ENCODE assay signal across 23 cellular contexts in genomic region chr6:39204646-39205244, GRCh38. TPM values are rescaled to one million over a fixed set of nuclear protein-coding genes. Genes with fewer than 3 reads are reported as not detected.
DNase-seq lines count a peak whose midpoint lies in the region; ATAC-seq, FAIRE-seq and TF ChIP-seq lines count a peak whose summit lies in the region.
"Had no signal": no experiment of that assay in that cellular context is flagged by ENCODE, and none has a peak within 500 bp of the region (broad histone marks: within the 10 kb centered on the region; RNA-seq: fewer than 3 reads in every experiment).

No MANE protein-coding gene starts in this region.

- no peaks in the 10 kb centered on the region for H3K9me3 ChIP-seq in mammary epithelial cell (replicated peaks; ENCODE audit: insufficient read depth, low read length)
- no peaks in the 10 kb centered on the region for H3K9me3 ChIP-seq in H1 (ENCODE audit: insufficient read depth in 2 of 2, low read depth in 1 of 2, low read length in 1 of 2)
- H3K9me3 ChIP-seq in muscle layer of duodenum (ENCODE audit: control insufficient read depth in 1 of 2, low read length in 2 of 2): no peaks in the 10 kb centered on the region
- no peaks in the 10 kb centered on the region for H3K9me3 ChIP-seq in upper lobe of left lung
- no peaks in the 10 kb centered on the region for H3K9me3 ChIP-seq in right cardiac atrium (ENCODE audit: control insufficient read depth, low read length)
- H3K9me3 ChIP-seq: gastroesophageal sphincter, vagina had no signal

- peak overlapping the region; percentile 53 for H4K91ac ChIP-seq in H1 (replicated peaks; ENCODE audit: insufficient read length, low read length)

- H2BK12ac ChIP-seq in H1 (ENCODE audit: low read depth, low read length): peak overlapping the region; percentile 88

- dilution Hi-C loops in mammary epithelial cell (cut with HindIII; ENCODE audit: low sequenced_read_pairs): no loop called here

- peak in 1 of 2 experiments; percentile 95; a peak in 2 of 3 replicates for TF ChIP-seq EP300 in H1 (IDR thresholded peaks at IDR 0.05; ENCODE audit: borderline replicate concordance in 1 of 2, low read depth in 2 of 2, low read length in 2 of 2)
- no peak for TF ChIP-seq EP300 in upper lobe of left lung (IDR thresholded peaks at IDR 0.05)

- H3K27ac Mint-ChIP-seq in MCF 10A (ENCODE audit: low read depth, unreplicated experiment): peak overlapping the region; percentile 59
- H3K27ac Mint-ChIP-seq: activated CD4-positive, alpha-beta T cell treated with anti-CD3 and anti-CD28 coated beads, Interleukin-2, amount 10 ng/mL, durations not matched to agents 24 days and 14 days had no signal

- no peak overlapping the region for H4K8ac ChIP-seq in H1 (ENCODE audit: extremely low read depth, insufficient read depth, low read length)

- TF ChIP-seq POLR2A in H1 (IDR thresholded peaks at IDR 0.05; ENCODE audit: control extremely low read depth in 1 of 2, low read depth in 2 of 2, low read length in 2 of 2): peak in 1 of 2 experiments; percentile 22; a peak in 1 of 3 replicates
- no peak for TF ChIP-seq POLR2A in upper lobe of left lung (IDR thresholded peaks at IDR 0.05)

- no peaks in the 10 kb centered on the region for H3K23me2 ChIP-seq in H1 (ENCODE audit: low read depth, low read length)

- H2BK15ac ChIP-seq in H1 (ENCODE audit: low read length): peak overlapping the region; percentile 62; the same call in 1 of the 2 replicates

- peak; percentile 1 to 22; a peak in 1 of 4 replicates for TF ChIP-seq RAD21 in H1 (IDR thresholded peaks at IDR 0.05 in 1 of 2, conservative IDR thresholded peaks at IDR 0.05 in 1 of 2; ENCODE audit: low read depth in 2 of 2, low read length in 2 of 2)

- DNase-seq in MCF 10A (ENCODE audit: unreplicated experiment) (no peak), mammary epithelial cell (no peak), H1 (ENCODE audit: low read depth in 1 of 2, low spot score in 2 of 2) (peak in 1 of 2 experiments; percentile 71), upper lobe of left lung (peak in 1 of 2 donors; percentile 33), CD1c-positive myeloid dendritic cell (ENCODE audit: extremely low spot score) (no peak), right cardiac atrium (no peak)
- DNase-seq: activated CD4-positive, alpha-beta T cell treated with anti-CD3 and anti-CD28 coated beads, Interleukin-2, amount 10 ng/mL, durations not matched to agents 24 days and 14 days; activated T-cell treated with anti-CD3 and anti-CD28 coated beads for 4 hours; cortex of kidney; DMS79; NCI-H1436 treated with DMSO at 0.1 percent for 48 hours; NCI-H446; stimulated activated CD4-positive, alpha-beta T cell treated with anti-CD3 and anti-CD28 coated beads, Interleukin-12 subunit alpha, Interleukin-12 subunit beta, amount 100 ng/mL, for 4 hours; stimulated activated naive CD4-positive, alpha-beta T cell treated with Interleukin-2 at 50 U/mL for 16 hours had no signal

- FAIRE-seq in H1 (lab: Jason Lieb, UNC): no peak
- FAIRE-seq: A204.1 had no signal

- H3K36me3 Mint-ChIP-seq in MCF 10A (ENCODE audit: insufficient read depth, unreplicated experiment): no peaks in the 10 kb centered on the region
- H3K36me3 Mint-ChIP-seq: activated naive CD4-positive, alpha-beta T cell treated with anti-CD3 and anti-CD28 coated beads, Interleukin-2, amount 50 U/mL, for 72 hours had no signal

- H4K20me1 ChIP-seq in mammary epithelial cell (ENCODE audit: insufficient read depth, low read length): no peaks in the 10 kb centered on the region
- H4K20me1 ChIP-seq in H1 (replicated peaks in 1 of 2; ENCODE audit: control insufficient read depth in 1 of 2, insufficient read depth in 2 of 2, low read length in 2 of 2): peaks cover 19 to 55% of the 10 kb centered on the region in 2 experiments

- H3K27me3 Mint-ChIP-seq in MCF 10A (ENCODE audit: insufficient read depth, unreplicated experiment): no peaks in the 10 kb centered on the region
- H3K27me3 Mint-ChIP-seq: activated CD4-positive, alpha-beta T cell treated with anti-CD3 and anti-CD28 coated beads, Interleukin-2, amount 10 ng/mL, durations not matched to agents 24 days and 14 days had no signal

- peaks cover 36% of the 10 kb centered on the region for H3K79me1 ChIP-seq in H1 (ENCODE audit: low read depth, low read length)

- CTCF ChIA-PET in MCF 10A (lab: Yijun Ruan, JAX) (interaction anchor here (0.6 to 5.2 kb wide), 8 partner anchors 8 to 103 kb away, joined by 3 to 32 read pairs (median 4); no protein-coding TSS in a partner anchor), mammary epithelial cell (lab: Charles Lee; ENCODE audit: low non-redundant PET) (no interaction called here), H1 (lab: Charles Lee; ENCODE audit: partially characterized antibody) (interaction anchor here (0.5 to 72.8 kb wide), 7 partner anchors 4 to 91 kb away, joined by 3 to 1738 read pairs (median 5); partner anchors contain the start of genes KCNK17 and KCNK5)

- H3K23ac ChIP-seq in H1 (ENCODE audit: insufficient read length): no peak overlapping the region

- no peaks in the 10 kb centered on the region for H3K27me3 ChIP-seq in mammary epithelial cell (ENCODE audit: insufficient read depth, low read length)
- H3K27me3 ChIP-seq in H1 (replicated peaks in 1 of 4; ENCODE audit: control insufficient read depth in 3 of 4, extremely low read depth in 1 of 4, insufficient read depth in 3 of 4, low read length in 3 of 4): no peaks in the 10 kb centered on the region
- no peaks in the 10 kb centered on the region for H3K27me3 ChIP-seq in muscle layer of duodenum (ENCODE audit: low read depth, low read length)
- H3K27me3 ChIP-seq in upper lobe of left lung: no peaks in the 10 kb centered on the region
- no peaks in the 10 kb centered on the region for H3K27me3 ChIP-seq in right cardiac atrium (ENCODE audit: control insufficient read depth, insufficient read depth)
- H3K27me3 ChIP-seq: vagina had no signal

- no TSS peak for BruUV-seq in MCF 10A (replicated peaks; lab: Mats Ljungman, UMichigan)
- no TSS peak for BruUV-seq in mammary epithelial cell (replicated peaks; lab: Mats Ljungman, UMichigan)

- H2AFZ ChIP-seq in mammary epithelial cell (ENCODE audit: low read depth, low read length): no peak overlapping the region
- H2AFZ ChIP-seq in H1 (ENCODE audit: low read length): no peak overlapping the region

- H4K5ac ChIP-seq in H1 (ENCODE audit: insufficient read length, low read depth, low read length): peak overlapping the region; percentile 40

- 0 out of 2 replicates have a peak overlapping the region, but pooled peaks have one; percentile 74 for H2BK20ac ChIP-seq in H1 (ENCODE audit: low read length)

- H3K4me3 Mint-ChIP-seq in MCF 10A (ENCODE audit: unreplicated experiment): no peak overlapping the region
- H3K4me3 Mint-ChIP-seq: activated CD4-positive, alpha-beta T cell treated with anti-CD3 and anti-CD28 coated beads, Interleukin-2, amount 10 ng/mL, durations not matched to agents 24 days and 14 days had no signal

- H3K79me2 ChIP-seq in mammary epithelial cell (ENCODE audit: insufficient read depth, low read length) (no peaks in the 10 kb centered on the region), H1 (ENCODE audit: control insufficient read depth in 1 of 2, insufficient read depth in 2 of 2, low read length in 2 of 2) (peaks cover 4 to 93% of the 10 kb centered on the region in 2 experiments; a peak in 3 of 4 replicates)

- no peak for TF ChIP-seq CTCF in MCF 10A (IDR thresholded peaks at IDR 0.05; ENCODE audit: unreplicated experiment)
- TF ChIP-seq CTCF in mammary epithelial cell (conservative IDR thresholded peaks at IDR 0.05 in 1 of 2, IDR thresholded peaks at IDR 0.05 in 1 of 2; ENCODE audit: extremely low read depth in 1 of 2, insufficient read depth in 1 of 2, low read depth in 1 of 2, low read length in 2 of 2): no peak
- TF ChIP-seq CTCF in H1 (IDR thresholded peaks at IDR 0.05; ENCODE audit: control extremely low read depth in 1 of 3, insufficient read depth in 1 of 3, low read depth in 1 of 3, low read length in 3 of 3): no peak
- no peak for TF ChIP-seq CTCF in upper lobe of left lung (IDR thresholded peaks at IDR 0.05)

- peak overlapping the region; percentile 72 for H3K18ac ChIP-seq in H1 (ENCODE audit: extremely low read depth, low read length)

- no peak overlapping the region for H3K4me3 ChIP-seq in mammary epithelial cell (replicated peaks in 1 of 3; ENCODE audit: insufficient read depth in 1 of 3, low read depth in 2 of 3, low read length in 3 of 3)
- peak overlapping the region in 1 of 4 experiments; percentile 3; a peak in 1 of 8 replicates for H3K4me3 ChIP-seq in H1 (ENCODE audit: extremely low read depth in 1 of 4, insufficient read depth in 2 of 4, low read depth in 3 of 4, low read length in 4 of 4)
- no peak overlapping the region for H3K4me3 ChIP-seq in muscle layer of duodenum (ENCODE audit: low read depth in 1 of 2, low read length in 2 of 2)
- H3K4me3 ChIP-seq in upper lobe of left lung: no peak overlapping the region
- no peak overlapping the region for H3K4me3 ChIP-seq in right cardiac atrium (ENCODE audit: low read length)
- H3K4me3 ChIP-seq: gastroesophageal sphincter, vagina had no signal

- H3K9ac ChIP-seq in mammary epithelial cell (ENCODE audit: insufficient read depth, low read length) (no peak overlapping the region), H1 (replicated peaks in 1 of 4; ENCODE audit: extremely low read depth in 1 of 4, low read depth in 3 of 4, low read length in 3 of 4) (peak overlapping the region in 3 of 4 experiments; percentile 1 to 36 (median 3); a peak in 2 of 7 replicates)

- in situ Hi-C loops in mammary epithelial cell (cut with MboI; ENCODE audit: low sequenced_read_pairs in 2 of 2): no loop called here

- H3K4me1 Mint-ChIP-seq in MCF 10A (ENCODE audit: insufficient read depth, unreplicated experiment): peaks cover 28% of the 10 kb centered on the region

- H3K36me3 ChIP-seq in mammary epithelial cell (ENCODE audit: insufficient read depth, low read length) (no peaks in the 10 kb centered on the region), H1 (ENCODE audit: control insufficient read depth in 2 of 4, insufficient read depth in 4 of 4, low read length in 3 of 4) (0 out of 8 replicates have a peak, but pooled peaks cover 0 to 3% (median 0%) of the 10 kb centered on the region in 4 experiments), muscle layer of duodenum (ENCODE audit: control insufficient read depth in 1 of 2, insufficient read depth in 2 of 2, low read length in 2 of 2) (no peaks in the 10 kb centered on the region), upper lobe of left lung (no peaks in the 10 kb centered on the region)
- H3K36me3 ChIP-seq: gastroesophageal sphincter, vagina had no signal

- H3K27ac ChIP-seq in mammary epithelial cell (ENCODE audit: insufficient read depth, low read depth, low read length): no peak overlapping the region
- H3K27ac ChIP-seq in H1 (ENCODE audit: low read depth, low read length): peak overlapping the region; percentile 77
- peak overlapping the region; percentile 72 for H3K27ac ChIP-seq in muscle layer of duodenum (ENCODE audit: low read length)
- peak overlapping the region; percentile 63 to 73 (median 67) for H3K27ac ChIP-seq in upper lobe of left lung
- no peak overlapping the region for H3K27ac ChIP-seq in right cardiac atrium (ENCODE audit: low read length)
- H3K27ac ChIP-seq: C4-2B, epithelial cell of prostate, gastroesophageal sphincter, vagina had no signal

- H2AK5ac ChIP-seq in H1 (ENCODE audit: low read depth, low read length): no peak overlapping the region; the same call in 1 of the 2 replicates

- ATAC-seq in upper lobe of left lung (ENCODE audit: low FRiP score in 2 of 2): no peak
- ATAC-seq in HG02571 (IDR thresholded peaks at IDR 0.05; ENCODE audit: unreplicated experiment): no peak
- no peak for ATAC-seq in right cardiac atrium
- ATAC-seq: activated naive CD4-positive, alpha-beta T cell treated with anti-CD3 and anti-CD28 coated beads, Interleukin-2, amount 50 U/mL, for 72 hours; gastroesophageal sphincter had no signal

- H2BK5ac ChIP-seq in H1 (ENCODE audit: low read depth, low read length): peak overlapping the region; percentile 92

- H3K14ac ChIP-seq in H1 (ENCODE audit: insufficient read length): no peak overlapping the region

- POLR2A ChIA-PET in MCF 10A (lab: Yijun Ruan, JAX) (interaction anchor here (0.6 to 4.3 kb wide), 5 partner anchors 20 to 263 kb away, joined by 3 to 31 read pairs (median 3); partner anchors contain the start of gene KCNK5), H1 (lab: Charles Lee; ENCODE audit: partially characterized antibody) (interaction anchor here (1.3 to 1.9 kb wide), 5 partner anchors 10 to 97 kb away, joined by 4 to 9 read pairs (median 5); partner anchors contain the start of gene KCNK5)

- peak overlapping the region; percentile 3 for H2BK120ac ChIP-seq in H1 (replicated peaks; ENCODE audit: low read depth, low read length)

- no peak overlapping the region for H3K56ac ChIP-seq in H1 (replicated peaks; ENCODE audit: insufficient read length, low read depth, low read length)

- H3K4me1 ChIP-seq in mammary epithelial cell (ENCODE audit: insufficient read depth, low read length) (peaks cover 20% of the 10 kb centered on the region), H1 (replicated peaks in 1 of 4; ENCODE audit: control insufficient read depth in 3 of 4, insufficient read depth in 4 of 4, low read length in 3 of 4) (peaks cover 40 to 69% (median 50%) of the 10 kb centered on the region in 4 experiments), muscle layer of duodenum (ENCODE audit: control insufficient read depth in 1 of 2, insufficient read depth in 2 of 2, low read length in 2 of 2) (peaks cover 15 to 16% of the 10 kb centered on the region in 2 donors), upper lobe of left lung (peaks cover 25 to 77% (median 58%) of the 10 kb centered on the region in 4 donors), right cardiac atrium (ENCODE audit: control insufficient read depth, insufficient read depth, low read length) (no peaks in the 10 kb centered on the region)

- WGBS in mammary epithelial cell (ENCODE audit: low coverage, missing lambda C conversion rate): 98% methylated on average over 7 of the region's 8 CpGs
- WGBS in H1 (ENCODE audit: extremely low coverage in 1 of 2, insufficient coverage in 1 of 2, insufficient read length in 1 of 2, insufficient replicate concordance in 2 of 2, low coverage in 1 of 2, low lambda C conversion rate in 2 of 2, missing lambda C conversion rate in 1 of 2), 2 experiments: 46% methylated on average over 8 of the region's 8 CpGs; no CpG with 5 or more reads in 1 of the 2 experiments
- 77 to 81% methylated on average over 8 of the region's 8 CpGs for WGBS in upper lobe of left lung, 2 donors
- WGBS in right cardiac atrium: 88% methylated on average over 8 of the region's 8 CpGs

- H3K4ac ChIP-seq in H1 (replicated peaks; ENCODE audit: insufficient read length, low read depth, low read length): peak overlapping the region; percentile 38

- intact Hi-C loops in MCF 10A (cut with micrococcal nuclease) (loop anchor here (10.0 kb wide), 1 partner anchor 700 kb away; no protein-coding TSS in a partner anchor), mammary epithelial cell (cut with micrococcal nuclease) (no loop called here), right cardiac atrium (cut with DNase I) (no loop called here)

- H3K9me3 Mint-ChIP-seq in MCF 10A (ENCODE audit: unreplicated experiment): no peaks in the 10 kb centered on the region
- H3K9me3 Mint-ChIP-seq: activated CD4-positive, alpha-beta T cell treated with anti-CD3 and anti-CD28 coated beads, Interleukin-2, amount 10 ng/mL, durations not matched to agents 24 days and 14 days; activated naive CD4-positive, alpha-beta T cell treated with anti-CD3 and anti-CD28 coated beads, Interleukin-2, amount 50 U/mL, for 72 hours had no signal

- H3K4me2 ChIP-seq in mammary epithelial cell (ENCODE audit: insufficient read depth, low read depth, low read length) (no peak overlapping the region), H1 (ENCODE audit: insufficient read depth in 1 of 2, low read depth in 2 of 2, low read length in 2 of 2) (peak overlapping the region; percentile 4 to 55; a peak in 3 of 4 replicates)

RNA-seq across cellular contexts. Expression of gene KCNK5, which starts 24.5 kb away (rescaled TPM):
- total RNA-seq in MCF 10A (2022): 1.3 and 2.6 TPM in 2 replicates
- 1 to 10 TPM in 1 of 2 donors, not detected in 1; 1.3 TPM for total RNA-seq in mammary epithelial cell
- 0.40 TPM for polyA plus RNA-seq in mammary epithelial cell
- not detected for polyA minus RNA-seq in mammary epithelial cell
- total RNA-seq in H1 (2021; fragmentation: NEBNext Ultra II Directional; extraction: Animal tissue kit (Norgen Biotek cat#: 25700)): 42.2 and 44.3 TPM in 2 replicates
- 20.9 and 29.7 TPM in 2 replicates for polyA plus RNA-seq in H1 (2011; rRNA removed)
- 24.8 TPM for polyA plus RNA-seq in H1 (2011; cell fraction: cytosol; rRNA removed)
- polyA plus RNA-seq in H1 (2011; cell fraction: nucleus; rRNA removed): 31.8 TPM
- 31.4 to 37.5 TPM (median 35.7 TPM) in 4 replicates for polyA plus RNA-seq in H1 (2012, experiment 1 of 2)
- polyA plus RNA-seq in H1 (2012, experiment 2 of 2): 37.4 TPM
- polyA plus RNA-seq in H1 (2013, experiment 1 of 2): 41.6 TPM
- 43.7 TPM for polyA plus RNA-seq in H1 (2013, experiment 2 of 2)
- 35.0 and 38.1 TPM in 2 replicates for polyA minus RNA-seq in H1 (2011; rRNA and poly(A)+ RNA removed)
- 28.0 TPM for polyA minus RNA-seq in H1 (2011; cell fraction: cytosol; rRNA and poly(A)+ RNA removed)
- polyA minus RNA-seq in H1 (2011; cell fraction: nucleus; rRNA and poly(A)+ RNA removed): 27.0 TPM
- 10 to 100 TPM in 5 of 6 donors, 1 to 10 TPM in 1; 8.9 to 34.6 (median 17.3) TPM for total RNA-seq in upper lobe of left lung
- total RNA-seq in right cardiac atrium: 1 to 10 TPM; 1.1 to 1.9 (median 1.4) TPM
- 1.4 TPM for polyA plus RNA-seq in right cardiac atrium
- total RNA-seq: LHCN-M2 had no signal

Comparison
In these comparisons a context has a peak if more than half of its experiments do, and no peak if none do; other contexts are left out.
1. H3K27ac ChIP-seq: peak in H1 (single experiment), muscle layer of duodenum (single experiment) and upper lobe of left lung (4 of 4); none in mammary epithelial cell (single experiment) and right cardiac atrium (single experiment).